10 cellular contexts compared by ENCODE assay signal in the genomic region with DNA sequence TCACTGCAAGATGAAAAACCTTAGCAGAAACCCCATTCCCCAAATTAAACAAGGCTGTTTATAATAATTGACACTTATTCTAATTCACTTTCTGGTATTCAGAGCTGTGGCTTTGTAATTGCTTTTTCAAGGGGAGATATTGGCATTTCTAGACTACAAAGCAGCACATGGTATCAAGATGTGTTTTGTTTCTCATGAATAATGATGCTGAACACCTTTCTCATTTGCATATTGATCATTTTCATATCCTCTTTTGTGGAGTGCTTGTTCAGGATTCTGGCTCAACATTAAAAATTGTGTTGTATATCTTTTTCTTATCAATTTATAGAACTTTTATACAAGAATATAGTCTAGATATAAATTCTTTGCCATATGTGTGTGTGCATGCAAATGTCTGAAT. TPM values are rescaled to one million over a fixed set of nuclear protein-coding genes. Genes with fewer than 3 reads are reported as not detected.
"Had no signal": no experiment of that assay in that cellular context is flagged by ENCODE, and none has a peak within 500 bp of the region (broad histone marks: within the 10 kb centered on the region; RNA-seq: fewer than 3 reads in every experiment).

No MANE protein-coding gene starts in this region.

- H3K27ac Mint-ChIP-seq: H9 had no signal

- H3K4me2 ChIP-seq: KMS-11 had no signal

- H3K27ac ChIP-seq: GM23248, HL-60, KMS-11 had no signal

- H3K9ac ChIP-seq: GM23248, KMS-11 had no signal

- FAIRE-seq: H1, H54, HTR-8/SVneo had no signal

- H3K4me3 ChIP-seq: GM23248 had no signal

- H3K4me1 Mint-ChIP-seq: H9 had no signal

- H2AFZ ChIP-seq: GM23248 had no signal

- DNase-seq: GM23248, H9, IMR-90, Karpas-422, KBM-7 had no signal

- H3K4me3 Mint-ChIP-seq: H9 had no signal

RNA-seq across cellular contexts. Expression of gene ANKRD55, which starts 22.4 kb away (rescaled TPM):
- total RNA-seq: GM23248, H1, H9, IMR-90 had no signal
- polyA plus RNA-seq: GM23248, H1, IMR-90 had no signal
